In genomic region chr7:156118246-156118645, GRCh38 we compare ENCODE assay signal across 5 cellular contexts.
"Had no signal": no experiment of that assay in that cellular context is flagged by ENCODE, and none has a peak within 500 bp of the region (broad histone marks: within the 10 kb centered on the region; RNA-seq: fewer than 3 reads in every experiment).

No MANE protein-coding gene starts in this region.

- H3K4me2 ChIP-seq: KMS-11 had no signal

- DNase-seq: GOT3, HCEC 1CT, IMR-90, KBM-7 had no signal

- H3K27ac ChIP-seq: KMS-11 had no signal

- H3K9ac ChIP-seq: KMS-11 had no signal
